In the genomic region with DNA sequence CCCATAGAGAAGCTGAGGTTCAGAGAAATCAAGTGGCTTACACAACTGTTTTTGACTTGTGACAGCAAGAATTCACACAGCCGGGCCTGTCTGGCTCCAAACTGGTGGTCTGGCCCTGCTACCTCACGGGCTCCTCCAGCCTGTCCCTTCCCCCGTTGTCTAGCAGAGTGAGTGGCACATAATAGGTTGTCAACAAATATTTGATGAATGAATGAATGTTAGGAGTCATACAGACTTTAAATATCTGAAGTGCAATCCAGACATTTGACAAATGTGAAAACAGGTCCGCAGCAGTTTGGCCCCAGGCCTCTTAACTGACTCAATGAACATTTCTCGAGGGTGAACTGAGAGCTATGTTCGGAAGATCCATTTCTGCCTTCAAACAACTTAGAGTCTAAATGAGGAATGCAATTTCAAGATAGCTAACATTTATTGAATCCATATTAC, we compare ENCODE assay signal across 8 cellular contexts. TPM values are rescaled to one million over a fixed set of nuclear protein-coding genes. Genes with fewer than 3 reads are reported as not detected.
DNase-seq lines count a peak whose midpoint lies in the region; ATAC-seq and TF ChIP-seq lines count a peak whose summit lies in the region.

No MANE protein-coding gene starts in this region.

- H3K9me3 ChIP-seq in CD4-positive, alpha-beta T cell (ENCODE audit: control insufficient read depth, low read length): no peaks in the 10 kb centered on the region
- no peaks in the 10 kb centered on the region for H3K9me3 ChIP-seq in HUES64 (ENCODE audit: insufficient read depth, low read depth, low read length)
- no peaks in the 10 kb centered on the region for H3K9me3 ChIP-seq in neuronal stem cell (replicated peaks in 1 of 2; ENCODE audit: control insufficient read depth in 2 of 2, insufficient read depth in 1 of 2, low read depth in 1 of 2, low read length in 2 of 2)

- peak overlapping the region; percentile 90 for H2AFZ ChIP-seq in neuronal stem cell (ENCODE audit: low read length)

- no peaks in the 10 kb centered on the region for H3K27me3 ChIP-seq in CD4-positive, alpha-beta T cell (ENCODE audit: control insufficient read depth, insufficient read depth, low read length)
- H3K27me3 ChIP-seq in HUES64 (ENCODE audit: insufficient read depth, low read length): peaks cover 12% of the 10 kb centered on the region
- H3K27me3 ChIP-seq in neuronal stem cell (ENCODE audit: control insufficient read depth in 3 of 3, insufficient read depth in 3 of 3, low read depth in 1 of 3, low read length in 3 of 3): peaks cover 0 to 48% (median 0%) of the 10 kb centered on the region in 3 experiments

- H2BK120ac ChIP-seq in neuronal stem cell (ENCODE audit: low read depth, low read length): no peak overlapping the region

- no peak for ATAC-seq in CD4-positive, alpha-beta T cell (ENCODE audit: poor library complexity)
- no peak for ATAC-seq in HG03095 (IDR thresholded peaks at IDR 0.05; ENCODE audit: unreplicated experiment)
- ATAC-seq in HG03469 (IDR thresholded peaks at IDR 0.05; ENCODE audit: unreplicated experiment): no peak

- no peak overlapping the region for H3K4ac ChIP-seq in neuronal stem cell (ENCODE audit: low read length)

- POLR2A ChIA-PET in CD4-positive, alpha-beta T cell (lab: Charles Lee): interaction anchor here (0.6 to 3.3 kb wide), 2 partner anchors 33 to 407 kb away, joined by 5 to 13 read pairs; partner anchors contain the start of gene MOV10

- H3K4me1 ChIP-seq in HUES64 (ENCODE audit: insufficient read depth, low read length) (peaks cover 32% of the 10 kb centered on the region), neuronal stem cell (ENCODE audit: control insufficient read depth in 2 of 2, insufficient read depth in 1 of 2, low read depth in 1 of 2, low read length in 2 of 2) (peaks cover 23 to 24% of the 10 kb centered on the region in 2 donors)

- intact Hi-C loops in CD4-positive, alpha-beta T cell (cut with DNase I, micrococcal nuclease): loop anchor here (2.0 to 5.0 kb wide), 2 partner anchors 205 to 206 kb away; no protein-coding TSS in a partner anchor
- intact Hi-C loops in dendritic cell treated with granulocyte-macrophage colony-stimulating factor and Interleukin-4, amounts not matched to agents 40 ng/mL and 50 ng/mL, for 4 days (cut with micrococcal nuclease): loop anchor here (5.0 to 10.0 kb wide), 2 partner anchors 206 to 243 kb away; no protein-coding TSS in a partner anchor

- peak overlapping the region; percentile 80 for H3K4me3 Mint-ChIP-seq in CD4-positive, alpha-beta T cell
- no peak overlapping the region for H3K4me3 Mint-ChIP-seq in dendritic cell treated with granulocyte-macrophage colony-stimulating factor and Interleukin-4, amounts not matched to agents 40 ng/mL and 50 ng/mL, for 4 days

- no peak overlapping the region for H3K14ac ChIP-seq in neuronal stem cell (ENCODE audit: low read length)

- no peak overlapping the region for H3K4me2 ChIP-seq in neuronal stem cell (ENCODE audit: insufficient read depth, low read length, poor library complexity, severe bottlenecking)

- WGBS in HUES64: 81% methylated on average over 6 of the region's 6 CpGs
- no CpG with 5 or more reads among the region's 6 CpGs for WGBS in neuronal stem cell (ENCODE audit: extremely low coverage in 2 of 2, insufficient read length in 2 of 2, insufficient replicate concordance in 1 of 2), 2 donors

- H2AK5ac ChIP-seq in neuronal stem cell (ENCODE audit: low read depth, low read length): no peak overlapping the region

- peaks cover 4% of the 10 kb centered on the region for H3K79me1 ChIP-seq in neuronal stem cell (ENCODE audit: low read depth, low read length)

- no peak overlapping the region for H2BK5ac ChIP-seq in neuronal stem cell (ENCODE audit: low read length)

- no peak overlapping the region for H4K91ac ChIP-seq in neuronal stem cell (ENCODE audit: low read depth, low read length, poor library complexity)

- H4K8ac ChIP-seq in neuronal stem cell (ENCODE audit: low read depth, low read length): no peak overlapping the region

- no peak overlapping the region for H3K18ac ChIP-seq in neuronal stem cell (ENCODE audit: low read length)

- no peak overlapping the region for H3K23ac ChIP-seq in neuronal stem cell (ENCODE audit: low read depth, low read length, poor library complexity)

- no peaks in the 10 kb centered on the region for H3K9me3 Mint-ChIP-seq in CD4-positive, alpha-beta T cell
- no peaks in the 10 kb centered on the region for H3K9me3 Mint-ChIP-seq in dendritic cell treated with granulocyte-macrophage colony-stimulating factor and Interleukin-4, amounts not matched to agents 40 ng/mL and 50 ng/mL, for 4 days

- no peak overlapping the region for H2BK15ac ChIP-seq in neuronal stem cell (ENCODE audit: low read length)

- H3K4me1 Mint-ChIP-seq in CD4-positive, alpha-beta T cell (ENCODE audit: low read depth): peaks cover 41% of the 10 kb centered on the region
- H3K4me1 Mint-ChIP-seq in dendritic cell treated with granulocyte-macrophage colony-stimulating factor and Interleukin-4, amounts not matched to agents 40 ng/mL and 50 ng/mL, for 4 days (ENCODE audit: low read depth): peaks cover 55% of the 10 kb centered on the region

- peaks cover 7% of the 10 kb centered on the region for H3K27me3 Mint-ChIP-seq in CD4-positive, alpha-beta T cell
- H3K27me3 Mint-ChIP-seq in dendritic cell treated with granulocyte-macrophage colony-stimulating factor and Interleukin-4, amounts not matched to agents 40 ng/mL and 50 ng/mL, for 4 days: peaks cover 64% of the 10 kb centered on the region

- H2BK12ac ChIP-seq in neuronal stem cell (ENCODE audit: low read length): no peak overlapping the region

- H3K9ac ChIP-seq in HUES64 (ENCODE audit: low read depth, low read length) (no peak overlapping the region), neuronal stem cell (ENCODE audit: low read depth, low read length, poor library complexity) (no peak overlapping the region)

- no peaks in the 10 kb centered on the region for H3K36me3 Mint-ChIP-seq in CD4-positive, alpha-beta T cell (ENCODE audit: low read depth)
- peaks cover 3% of the 10 kb centered on the region for H3K36me3 Mint-ChIP-seq in dendritic cell treated with granulocyte-macrophage colony-stimulating factor and Interleukin-4, amounts not matched to agents 40 ng/mL and 50 ng/mL, for 4 days (ENCODE audit: low read depth)

- CTCF ChIA-PET in CD4-positive, alpha-beta T cell (lab: Charles Lee): interaction anchor here (1.1 to 2.3 kb wide), 5 partner anchors 10 to 365 kb away, joined by 3 to 13 read pairs (median 3); partner anchors contain the start of gene LRIG2

- peaks cover 4% of the 10 kb centered on the region; the same call in 1 of the 2 replicates for H3K36me3 ChIP-seq in HUES64 (ENCODE audit: insufficient read depth, low read length)
- H3K36me3 ChIP-seq in neuronal stem cell (replicated peaks in 1 of 2; ENCODE audit: control insufficient read depth in 2 of 2, insufficient read depth in 2 of 2, low read length in 2 of 2): peaks cover 0 to 11% of the 10 kb centered on the region in 2 donors

- peak overlapping the region; percentile 76 for H3K4me3 ChIP-seq in HUES64 (ENCODE audit: low read length)
- no peak overlapping the region for H3K4me3 ChIP-seq in neuronal stem cell (ENCODE audit: low read length in 2 of 2)

- H3K27ac ChIP-seq in CD4-positive, alpha-beta T cell (ENCODE audit: low read depth, low read length): no peak overlapping the region
- H3K27ac ChIP-seq in HUES64 (ENCODE audit: low read depth, low read length): no peak overlapping the region
- H3K27ac ChIP-seq in neuronal stem cell (replicated peaks; ENCODE audit: low read length): no peak overlapping the region

- TF ChIP-seq CTCF in CD4-positive, alpha-beta T cell (IDR thresholded peaks at IDR 0.05): no peak

- no peak for DNase-seq in CD4-positive, alpha-beta T cell
- DNase-seq in neuronal stem cell (ENCODE audit: low spot score): no peak
- DNase-seq in cerebellum (ENCODE audit: low spot score): no peak
- DNase-seq in GM19238 (ENCODE audit: insufficient read length, low spot score): no peak

- peak overlapping the region; percentile 41 for H3K27ac Mint-ChIP-seq in CD4-positive, alpha-beta T cell
- peak overlapping the region; percentile 64 for H3K27ac Mint-ChIP-seq in dendritic cell treated with granulocyte-macrophage colony-stimulating factor and Interleukin-4, amounts not matched to agents 40 ng/mL and 50 ng/mL, for 4 days

RNA-seq across cellular contexts. Expression of gene RHOC, which starts 1.1 kb away (rescaled TPM):
- total RNA-seq in CD4-positive, alpha-beta T cell: 10 to 100 TPM; 11.9 to 12.7 TPM
- polyA plus RNA-seq in HUES64 (2013, experiment 1 of 2): 66.7 TPM
- 75.3 TPM for polyA plus RNA-seq in HUES64 (2013, experiment 2 of 2)
- 62.8 TPM for polyA plus RNA-seq in neuronal stem cell (2013, experiment 1 of 2)
- polyA plus RNA-seq in neuronal stem cell (2013, experiment 2 of 2): 63.2 TPM
- 31.7 TPM for total RNA-seq in cerebellum

RNA-seq across cellular contexts. Expression of gene PPM1J, which starts 7.1 kb away (rescaled TPM):
- total RNA-seq in CD4-positive, alpha-beta T cell: under 1 TPM; 0.39 to 0.49 TPM
- 7.8 TPM for polyA plus RNA-seq in HUES64 (2013, experiment 1 of 2)
- polyA plus RNA-seq in HUES64 (2013, experiment 2 of 2): 8.5 TPM
- polyA plus RNA-seq in neuronal stem cell (2013, experiment 1 of 2): 3.8 TPM
- polyA plus RNA-seq in neuronal stem cell (2013, experiment 2 of 2): 3.8 TPM
- 1.00 TPM for total RNA-seq in cerebellum

RNA-seq across cellular contexts. Expression of gene MOV10, which starts 33.6 kb away (rescaled TPM):
- total RNA-seq in CD4-positive, alpha-beta T cell: 10 to 100 TPM; 80.6 to 89.3 TPM
- 43.7 TPM for polyA plus RNA-seq in HUES64 (2013, experiment 1 of 2)
- 43.9 TPM for polyA plus RNA-seq in HUES64 (2013, experiment 2 of 2)
- 58.9 TPM for polyA plus RNA-seq in neuronal stem cell (2013, experiment 1 of 2)
- polyA plus RNA-seq in neuronal stem cell (2013, experiment 2 of 2): 58.7 TPM
- 12.2 TPM for total RNA-seq in cerebellum
